11 cellular contexts compared by ENCODE assay signal in the genomic region with DNA sequence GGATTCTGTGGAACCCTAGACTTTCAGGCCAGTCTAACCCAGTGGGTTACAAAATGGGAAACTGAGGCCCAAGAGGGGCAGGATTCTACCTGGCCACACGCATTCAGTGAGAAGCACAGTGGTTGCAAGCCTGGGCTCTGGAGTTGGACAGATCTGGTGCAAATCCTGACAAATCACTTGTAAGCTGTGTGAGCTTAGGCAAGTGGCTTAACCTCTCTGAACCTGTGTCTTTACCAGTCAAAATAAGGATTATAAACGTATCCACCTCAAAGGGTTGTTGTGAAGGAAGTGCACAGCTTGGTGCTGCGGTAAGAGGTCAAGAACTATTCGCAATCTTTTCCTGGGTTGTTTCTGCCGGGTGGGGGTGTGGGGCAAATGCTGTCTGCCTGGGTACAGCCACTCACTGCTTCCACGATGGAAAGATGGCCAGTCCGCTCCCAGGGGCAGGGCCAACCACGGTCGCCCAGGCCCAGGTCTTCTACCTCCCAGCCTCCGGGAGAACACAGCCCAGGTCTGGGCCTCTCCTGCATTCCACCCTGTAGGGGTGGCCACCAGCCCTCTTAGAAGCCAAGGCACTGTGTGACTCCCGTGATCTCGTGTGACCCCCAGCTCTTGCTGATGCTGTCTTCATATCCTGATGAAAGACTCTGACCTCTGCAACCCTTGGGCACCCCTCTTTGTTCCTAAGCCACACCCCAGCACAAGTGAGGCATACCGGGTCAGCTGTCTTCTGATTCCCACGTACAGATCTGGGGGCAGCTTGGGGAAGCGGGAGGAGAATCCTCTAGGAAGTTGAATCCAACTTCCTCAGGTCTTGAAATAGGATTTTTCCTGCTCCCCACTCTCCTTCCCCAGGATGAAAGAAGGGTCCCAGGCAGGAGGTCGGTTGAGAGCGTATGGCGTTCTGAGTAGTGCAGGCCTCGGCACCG. TPM values are rescaled to one million over a fixed set of nuclear protein-coding genes. Genes with fewer than 3 reads are reported as not detected.
DNase-seq lines count a peak whose midpoint lies in the region; ATAC-seq and TF ChIP-seq lines count a peak whose summit lies in the region.
"Had no signal": no experiment of that assay in that cellular context is flagged by ENCODE, and none has a peak within 500 bp of the region (broad histone marks: within the 10 kb centered on the region; RNA-seq: fewer than 3 reads in every experiment).

No MANE protein-coding gene starts in this region.

- H3K27me3 ChIP-seq in mammary epithelial cell (ENCODE audit: insufficient read depth, low read length): peaks cover 21% of the 10 kb centered on the region
- H3K27me3 ChIP-seq in breast epithelium: peaks cover 4 to 39% of the 10 kb centered on the region in 2 donors
- H3K27me3 ChIP-seq in stomach smooth muscle (ENCODE audit: control insufficient read depth in 1 of 2, insufficient read depth in 2 of 2, low read length in 2 of 2): peaks cover 2 to 4% of the 10 kb centered on the region in 2 donors

- H3K36me3 ChIP-seq in mammary epithelial cell (ENCODE audit: insufficient read depth, low read length): no peaks in the 10 kb centered on the region
- H3K36me3 ChIP-seq in breast epithelium: no peaks in the 10 kb centered on the region
- peaks cover 0 to 3% of the 10 kb centered on the region in 2 donors for H3K36me3 ChIP-seq in stomach smooth muscle (ENCODE audit: control insufficient read depth in 2 of 2, insufficient read depth in 2 of 2, low read length in 2 of 2)
- H3K36me3 ChIP-seq: colonic mucosa had no signal

- no TSS peak for BruUV-seq in mammary epithelial cell (replicated peaks; lab: Mats Ljungman, UMichigan)

- H3K4me3 ChIP-seq in mammary epithelial cell (replicated peaks in 1 of 3; ENCODE audit: insufficient read depth in 1 of 3, low read depth in 2 of 3, low read length in 3 of 3): no peak overlapping the region
- H3K4me3 ChIP-seq in breast epithelium: peak overlapping the region in 1 of 3 donors; percentile 65
- peak overlapping the region; percentile 64 to 73 for H3K4me3 ChIP-seq in stomach smooth muscle (ENCODE audit: low read length in 2 of 2)

- intact Hi-C loops in mammary epithelial cell (cut with micrococcal nuclease) (loop anchor here (2.0 to 5.0 kb wide), 2 partner anchors 132 to 312 kb away; no protein-coding TSS in a partner anchor), breast epithelium (cut with DNase I; ENCODE audit: low total_unique reads) (no loop called here)

- peaks cover 23% of the 10 kb centered on the region for H3K4me1 ChIP-seq in mammary epithelial cell (ENCODE audit: insufficient read depth, low read length)
- peaks cover 0 to 3% of the 10 kb centered on the region in 2 donors for H3K4me1 ChIP-seq in breast epithelium
- peaks cover 25% of the 10 kb centered on the region for H3K4me1 ChIP-seq in stomach smooth muscle (ENCODE audit: control insufficient read depth, insufficient read depth, low read length)
- H3K4me1 ChIP-seq: colonic mucosa had no signal

- in situ Hi-C loops in mammary epithelial cell (cut with MboI; ENCODE audit: low sequenced_read_pairs in 2 of 2): loop anchor here (5.0 kb wide), 2 partner anchors 88 to 133 kb away; no protein-coding TSS in a partner anchor

- TF ChIP-seq POLR2A in breast epithelium (IDR thresholded peaks at IDR 0.05): no peak

- DNase-seq in mammary epithelial cell (no peak), breast epithelium (ENCODE audit: low spot score in 2 of 2) (no peak), SK-N-DZ (ENCODE audit: low spot score) (peak; percentile 65), iPS-NIHi7 (ENCODE audit: extremely low spot score) (peak; percentile 45), NCI-H1105 (lab: John Stamatoyannopoulos, UW) (no peak)

- no peak overlapping the region for H3K9ac ChIP-seq in mammary epithelial cell (ENCODE audit: insufficient read depth, low read length)
- peak overlapping the region; percentile 21 to 46 for H3K9ac ChIP-seq in stomach smooth muscle (ENCODE audit: low read length in 2 of 2)

- ATAC-seq in HG03025 (IDR thresholded peaks at IDR 0.05; ENCODE audit: low FRiP score, unreplicated experiment): no peak
- no peak for ATAC-seq in GM18502 (IDR thresholded peaks at IDR 0.05; ENCODE audit: poor library complexity, unreplicated experiment)

- H4K20me1 ChIP-seq in mammary epithelial cell (ENCODE audit: insufficient read depth, low read length): no peaks in the 10 kb centered on the region

- H3K27ac ChIP-seq in mammary epithelial cell (ENCODE audit: insufficient read depth, low read depth, low read length) (no peak overlapping the region), breast epithelium (no peak overlapping the region), stomach smooth muscle (ENCODE audit: low read length) (peak overlapping the region; percentile 74)
- H3K27ac ChIP-seq: colonic mucosa had no signal

- WGBS in mammary epithelial cell (ENCODE audit: low coverage, missing lambda C conversion rate): 88% methylated on average over 10 of the region's 20 CpGs

- no peaks in the 10 kb centered on the region for H3K79me2 ChIP-seq in mammary epithelial cell (ENCODE audit: insufficient read depth, low read length)

- H3K9me3 ChIP-seq in mammary epithelial cell (replicated peaks; ENCODE audit: insufficient read depth, low read length): no peaks in the 10 kb centered on the region
- H3K9me3 ChIP-seq in breast epithelium: no peaks in the 10 kb centered on the region
- no peaks in the 10 kb centered on the region for H3K9me3 ChIP-seq in stomach smooth muscle (ENCODE audit: control insufficient read depth in 2 of 2, low read length in 2 of 2)
- H3K9me3 ChIP-seq: colonic mucosa had no signal

- CTCF ChIA-PET in mammary epithelial cell (lab: Charles Lee; ENCODE audit: low non-redundant PET): no interaction called here

- peak overlapping the region; percentile 89 for H3K4me2 ChIP-seq in mammary epithelial cell (ENCODE audit: insufficient read depth, low read depth, low read length)

- dilution Hi-C loops in mammary epithelial cell (cut with HindIII; ENCODE audit: low sequenced_read_pairs): no loop called here

- H2AFZ ChIP-seq in mammary epithelial cell (ENCODE audit: low read depth, low read length): no peak overlapping the region

- TF ChIP-seq CTCF in mammary epithelial cell (conservative IDR thresholded peaks at IDR 0.05 in 1 of 2, IDR thresholded peaks at IDR 0.05 in 1 of 2; ENCODE audit: extremely low read depth in 1 of 2, insufficient read depth in 1 of 2, low read depth in 1 of 2, low read length in 2 of 2) (no peak), breast epithelium (IDR thresholded peaks at IDR 0.05) (no peak)

RNA-seq across cellular contexts. Expression of gene CHRNA3, which starts 1.5 kb away (rescaled TPM):
- total RNA-seq in mammary epithelial cell (not detected), breast epithelium (under 1 TPM in 2 of 3 donors, not detected in 1; 0.48 to 0.59 TPM)
- polyA plus RNA-seq in mammary epithelial cell: not detected
- polyA minus RNA-seq in mammary epithelial cell: not detected
- polyA plus RNA-seq in SK-N-DZ (2014; cell fraction: cytosol; rRNA removed): 171 and 197 TPM in 2 replicates
- polyA plus RNA-seq in SK-N-DZ (2014; cell fraction: nucleus; rRNA removed): 241 and 272 TPM in 2 replicates
- total RNA-seq: activated CD4-positive, alpha-beta memory T cell treated with anti-CD3 and anti-CD28 coated beads for 36 hours; T-helper 2 cell treated with Interferon-gamma antibody and Interleukin-4, amounts not matched to agents 100 ng/mL and 5 ng/mL, for 36 hours had no signal

RNA-seq across cellular contexts. Expression of gene CHRNB4, which starts 21.7 kb away (rescaled TPM):
- total RNA-seq in mammary epithelial cell (under 1 TPM in 1 of 2 donors, not detected in 1; under 0.01 TPM), breast epithelium (not detected)
- 0.12 TPM for polyA plus RNA-seq in mammary epithelial cell
- polyA minus RNA-seq in mammary epithelial cell: not detected
- 38.0 and 38.9 TPM in 2 replicates for polyA plus RNA-seq in SK-N-DZ (2014; cell fraction: cytosol; rRNA removed)
- 18.3 and 33.6 TPM in 2 replicates for polyA plus RNA-seq in SK-N-DZ (2014; cell fraction: nucleus; rRNA removed)
- total RNA-seq: activated CD4-positive, alpha-beta memory T cell treated with anti-CD3 and anti-CD28 coated beads for 36 hours; T-helper 2 cell treated with Interferon-gamma antibody and Interleukin-4, amounts not matched to agents 100 ng/mL and 5 ng/mL, for 36 hours had no signal

RNA-seq across cellular contexts. Expression of gene CHRNA5, which starts 54.0 kb away (rescaled TPM):
- total RNA-seq in mammary epithelial cell (10 to 100 TPM in 1 of 2 donors, 1 to 10 TPM in 1; 2.2 to 13.9 TPM), breast epithelium (1 to 10 TPM; 1.4 to 4.3 (median 3.1) TPM)
- polyA plus RNA-seq in mammary epithelial cell: 10.1 TPM
- 0.88 TPM for polyA minus RNA-seq in mammary epithelial cell
- 37.5 and 42.4 TPM in 2 replicates for polyA plus RNA-seq in SK-N-DZ (2014; cell fraction: cytosol; rRNA removed)
- 17.7 and 24.9 TPM in 2 replicates for polyA plus RNA-seq in SK-N-DZ (2014; cell fraction: nucleus; rRNA removed)

Comparison
In these comparisons a context has a peak if more than half of its experiments do, and no peak if none do; other contexts are left out.
1. DNase-seq: peak in SK-N-DZ (single experiment) and iPS-NIHi7 (single experiment); none in mammary epithelial cell (single experiment), breast epithelium (0 of 2) and NCI-H1105 (single experiment).
2. H3K4me3 ChIP-seq: peak in stomach smooth muscle (2 of 2); none in mammary epithelial cell (0 of 3).